19 cellular contexts compared by ENCODE assay signal in genomic region chr12:64057706-64058105, GRCh38.
"Had no signal": no experiment of that assay in that cellular context is flagged by ENCODE, and none has a peak within 500 bp of the region (broad histone marks: within the 10 kb centered on the region; RNA-seq: fewer than 3 reads in every experiment).

No MANE protein-coding gene starts in this region.

- DNase-seq: KBM-7, MG63, NCI-H1092 treated with DMSO at 0.1 percent for 48 hours, NCI-H1436, NCI-H187, NCI-H2029, NCI-H2081 treated with DMSO at 0.1 percent for 48 hours, NCI-H2171, NCI-H226, NCI-H446, NCI-H510A, NCI-H524 treated with DMSO at 0.1 percent for 48 hours, NCI-H69, NCI-H774, PC-3, SHP77 had no signal

- H3K4me3 ChIP-seq: MG63, SK-N-MC had no signal

- H3K27ac ChIP-seq: HL-60, RWPE1, SK-N-MC had no signal

- H3K27me3 ChIP-seq: MG63 had no signal
